Comparison of ENCODE assay signal across 11 cellular contexts in genomic region chr3:181896605-181897004, GRCh38.
"Had no signal": no experiment of that assay in that cellular context is flagged by ENCODE, and none has a peak within 500 bp of the region (broad histone marks: within the 10 kb centered on the region; RNA-seq: fewer than 3 reads in every experiment).

No MANE protein-coding gene starts in this region.

- DNase-seq: activated CD4-positive, alpha-beta memory T cell treated with anti-CD3 and anti-CD28 coated beads, Interleukin-2, amount 10 ng/mL, durations not matched to agents 7 days and 5 days; activated CD4-positive, alpha-beta T cell treated with anti-CD3 and anti-CD28 coated beads for 36 hours; activated CD8-positive, alpha-beta memory T cell treated with anti-CD3 and anti-CD28 coated beads, Interleukin-2, amount 10 ng/mL, durations not matched to agents 7 days and 5 days; effector CD8-positive, alpha-beta T cell; retina; spleen; stimulated activated naive CD4-positive, alpha-beta T cell; upper lobe of right lung had no signal

- H3K27ac ChIP-seq: cardiac muscle cell, spleen, upper lobe of right lung had no signal

- H3K4me3 ChIP-seq: cardiac muscle cell, spleen, upper lobe of right lung had no signal

- H3K36me3 ChIP-seq: cardiac muscle cell, spleen, upper lobe of right lung had no signal

- H3K4me1 ChIP-seq: spleen, upper lobe of right lung had no signal

- ATAC-seq: activated CD4-positive, alpha-beta T cell treated with anti-CD3 and anti-CD28 coated beads for 36 hours; activated CD8-positive, alpha-beta memory T cell treated with anti-CD3 and anti-CD28 coated beads, Interleukin-2, amount 10 ng/mL, durations not matched to agents 7 days and 5 days; esophagus mucosa; upper lobe of right lung; WTC11 had no signal

- H3K27me3 ChIP-seq: cardiac muscle cell, spleen, upper lobe of right lung had no signal

- H3K9me3 ChIP-seq: spleen, upper lobe of right lung had no signal
